In genomic region chr1:22736496-22737088, GRCh38 we compare ENCODE assay signal across 23 cellular contexts. TPM values are rescaled to one million over a fixed set of nuclear protein-coding genes. Genes with fewer than 3 reads are reported as not detected.
DNase-seq lines count a peak whose midpoint lies in the region; ATAC-seq, FAIRE-seq and TF ChIP-seq lines count a peak whose summit lies in the region.
"Had no signal": no experiment of that assay in that cellular context is flagged by ENCODE, and none has a peak within 500 bp of the region (broad histone marks: within the 10 kb centered on the region; RNA-seq: fewer than 3 reads in every experiment).

No MANE protein-coding gene starts in this region.

- in situ Hi-C loops in K562 (cut with MboI), result no loop called here
- in situ Hi-C loops in transverse colon (cut with MboI; ENCODE audit: low pct_ligation_motif_present in 1 of 4, low pct_unique_long_range_greater_than_20kb in 1 of 4, low sequenced_read_pairs in 3 of 4), result no loop called here
- in situ Hi-C loops in GM23248 (cut with MboI), result no loop called here

- peak overlapping the region; percentile 3 to 23 for H2BK12ac ChIP-seq in mesenchymal stem cell (ENCODE audit: low read length in 2 of 2)

- H2AFZ ChIP-seq in K562 (ENCODE audit: low read depth, low read length), result no peak overlapping the region
- no peak overlapping the region for H2AFZ ChIP-seq in mesenchymal stem cell (ENCODE audit: low read depth, low read length)
- H2AFZ ChIP-seq in GM23248, result no peak overlapping the region

- H3K27me3 ChIP-seq in cardiac muscle cell (no peaks in the 10 kb centered on the region), heart right ventricle (peaks cover 0 to 26% (median 21%) of the 10 kb centered on the region in 7 donors), K562 (ENCODE audit: control insufficient read depth in 2 of 2, insufficient read depth in 2 of 2, low read length in 2 of 2) (peaks cover 31 to 53% of the 10 kb centered on the region in 2 experiments), mesenchymal stem cell (ENCODE audit: control insufficient read depth in 1 of 2, insufficient read depth in 1 of 2, low read length in 2 of 2) (peaks cover 0 to 7% of the 10 kb centered on the region in 2 experiments), transverse colon (no peaks in the 10 kb centered on the region), GM23248 (replicated peaks; ENCODE audit: insufficient read depth) (no peaks in the 10 kb centered on the region)

- H3K27ac ChIP-seq in cardiac muscle cell (peak overlapping the region; percentile 24), heart right ventricle (no peak overlapping the region), K562 (ENCODE audit: extremely low read depth, low read depth, low read length) (no peak overlapping the region), mesenchymal stem cell (ENCODE audit: low read length, poor library complexity, severe bottlenecking) (no peak overlapping the region), transverse colon (peak overlapping the region in 3 of 4 donors; percentile 34 to 48 (median 42)), GM23248 (no peak overlapping the region)
- H3K27ac ChIP-seq: KMS-11 had no signal

- FAIRE-seq in K562 (lab: Jason Lieb, UNC), result no peak
- FAIRE-seq: GM18507, HepG2 had no signal

- peaks cover 5% of the 10 kb centered on the region for H3K27me3 Mint-ChIP-seq in activated CD4-positive, alpha-beta memory T cell treated with anti-CD3 and anti-CD28 coated beads, Interleukin-2, amount 10 ng/mL, durations not matched to agents 7 days and 5 days

- TF ChIP-seq CTCF in cardiac muscle cell (IDR thresholded peaks at IDR 0.05; ENCODE audit: low read depth, low read length), result no peak
- no peak for TF ChIP-seq CTCF in heart right ventricle (IDR thresholded peaks at IDR 0.05)
- no peak for TF ChIP-seq CTCF in K562 (IDR thresholded peaks at IDR 0.05 in 2 of 3, conservative IDR thresholded peaks at IDR 0.05 in 1 of 3; ENCODE audit: insufficient read depth in 2 of 3, low read depth in 1 of 3, low read length in 3 of 3)
- no peak for TF ChIP-seq CTCF in transverse colon (IDR thresholded peaks at IDR 0.05)

- no peak for TF ChIP-seq EP300 in K562 (IDR thresholded peaks at IDR 0.05; ENCODE audit: low read length)
- TF ChIP-seq EP300 in transverse colon (IDR thresholded peaks at IDR 0.05; ENCODE audit: low read depth), result no peak

- peak overlapping the region; percentile 73 for H2AK5ac ChIP-seq in mesenchymal stem cell (ENCODE audit: low read length, severe bottlenecking)

- peak overlapping the region in 1 of 2 experiments; percentile 65; a peak in 1 of 4 replicates for H3K9ac ChIP-seq in K562 (ENCODE audit: insufficient read depth in 1 of 2, low read depth in 2 of 2, low read length in 2 of 2)
- no peak overlapping the region for H3K9ac ChIP-seq in mesenchymal stem cell (ENCODE audit: low read length)
- no peak overlapping the region for H3K9ac ChIP-seq in GM23248
- H3K9ac ChIP-seq: KMS-11 had no signal

- H3K4me2 ChIP-seq in K562 (ENCODE audit: insufficient read depth, low read length) (no peak overlapping the region), mesenchymal stem cell (ENCODE audit: low read length, poor library complexity, severe bottlenecking) (no peak overlapping the region), GM23248 (ENCODE audit: unreplicated experiment) (no peak overlapping the region)
- H3K4me2 ChIP-seq: KMS-11 had no signal

- intact Hi-C loops in heart right ventricle (cut with DNase I) (no loop called here), K562 (cut with micrococcal nuclease) (no loop called here), transverse colon (cut with DNase I; ENCODE audit: low total_unique reads) (no loop called here), posterior vena cava (cut with DNase I) (no loop called here)

- H4K20me1 ChIP-seq in K562 (replicated peaks; ENCODE audit: control insufficient read depth, insufficient read depth, low read length) (peaks cover 9% of the 10 kb centered on the region; the same call in 1 of the 2 replicates), GM23248 (ENCODE audit: insufficient read depth) (no peaks in the 10 kb centered on the region)

- peak overlapping the region; percentile 73 for H2BK15ac ChIP-seq in mesenchymal stem cell (ENCODE audit: low read depth, poor library complexity, severe bottlenecking)

- H3K18ac ChIP-seq in mesenchymal stem cell (ENCODE audit: low read depth in 1 of 2, low read length in 2 of 2), result peak overlapping the region; percentile 23 to 54

- H3K4me1 ChIP-seq in cardiac muscle cell (ENCODE audit: low read depth) (peaks cover 25% of the 10 kb centered on the region), heart right ventricle (peaks cover 0 to 29% (median 0%) of the 10 kb centered on the region in 9 donors), K562 (replicated peaks in 1 of 2; ENCODE audit: control insufficient read depth in 2 of 2, insufficient read depth in 2 of 2, low read length in 2 of 2) (peaks cover 0 to 6% of the 10 kb centered on the region in 2 experiments; a peak in 2 of 5 replicates), mesenchymal stem cell (ENCODE audit: control insufficient read depth, insufficient read depth, low read depth, low read length) (peaks cover 37% of the 10 kb centered on the region), transverse colon (peaks cover 0 to 11% (median 0%) of the 10 kb centered on the region in 4 donors), GM23248 (ENCODE audit: insufficient read depth) (peaks cover 26% of the 10 kb centered on the region)

- no peak overlapping the region for H3K27ac Mint-ChIP-seq in activated CD4-positive, alpha-beta memory T cell treated with anti-CD3 and anti-CD28 coated beads, Interleukin-2, amount 10 ng/mL, durations not matched to agents 7 days and 5 days
- H3K27ac Mint-ChIP-seq: CD8-positive, alpha-beta T cell had no signal

- H3K4me3 ChIP-seq in cardiac muscle cell (no peak overlapping the region), heart right ventricle (no peak overlapping the region), K562 (no peak overlapping the region), mesenchymal stem cell (ENCODE audit: insufficient read depth in 1 of 2, low read depth in 1 of 2, low read length in 2 of 2) (no peak overlapping the region), transverse colon (no peak overlapping the region), GM23248 (no peak overlapping the region)

- no peaks in the 10 kb centered on the region for H3K9me2 ChIP-seq in GM23248 (ENCODE audit: insufficient read depth)

- no peaks in the 10 kb centered on the region for H3K9me3 Mint-ChIP-seq in activated CD4-positive, alpha-beta memory T cell treated with anti-CD3 and anti-CD28 coated beads, Interleukin-2, amount 10 ng/mL, durations not matched to agents 7 days and 5 days
- H3K9me3 Mint-ChIP-seq: CD8-positive, alpha-beta T cell; HFFc6 had no signal

- H2BK5ac ChIP-seq in mesenchymal stem cell (ENCODE audit: low read depth, low read length, poor library complexity, severe bottlenecking), result no peak overlapping the region

- peaks cover 16% of the 10 kb centered on the region for H3K79me1 ChIP-seq in mesenchymal stem cell (replicated peaks; ENCODE audit: low read length, poor library complexity, severe bottlenecking)

- no peaks in the 10 kb centered on the region for H3K9me1 ChIP-seq in K562 (ENCODE audit: control insufficient read depth, insufficient read depth, low read length)

- H3K4me3 Mint-ChIP-seq in activated CD4-positive, alpha-beta memory T cell treated with anti-CD3 and anti-CD28 coated beads, Interleukin-2, amount 10 ng/mL, durations not matched to agents 7 days and 5 days, result no peak overlapping the region
- H3K4me3 Mint-ChIP-seq: CD8-positive, alpha-beta T cell; HFFc6 had no signal

- no peaks in the 10 kb centered on the region for H3K36me3 ChIP-seq in cardiac muscle cell
- no peaks in the 10 kb centered on the region for H3K36me3 ChIP-seq in heart right ventricle
- H3K36me3 ChIP-seq in K562 (ENCODE audit: control insufficient read depth, insufficient read depth, low read length), result no peaks in the 10 kb centered on the region
- peaks cover 0 to 8% of the 10 kb centered on the region in 2 experiments for H3K36me3 ChIP-seq in mesenchymal stem cell (ENCODE audit: control insufficient read depth in 1 of 2, insufficient read depth in 2 of 2, low read depth in 1 of 2, low read length in 2 of 2)
- no peaks in the 10 kb centered on the region for H3K36me3 ChIP-seq in transverse colon
- H3K36me3 ChIP-seq in GM23248 (ENCODE audit: low read depth), result no peaks in the 10 kb centered on the region

- no TSS peak for BruUV-seq in K562 (replicated peaks; lab: Mats Ljungman, UMichigan)

- TF ChIP-seq POLR2A in K562 (conservative IDR thresholded peaks at IDR 0.05) (no peak), transverse colon (IDR thresholded peaks at IDR 0.05) (no peak)

- DNase-seq in cardiac muscle cell (ENCODE audit: low read depth in 1 of 2, low spot score in 1 of 2) (no peak), heart right ventricle (no peak), K562 (ENCODE audit: extremely low read depth in 1 of 4, low spot score in 3 of 4) (peak in 2 of 4 experiments; percentile 44 to 46), mesenchymal stem cell (no peak), transverse colon (no peak), posterior vena cava (ENCODE audit: low spot score) (no peak), GM23248 (no peak)
- DNase-seq in activated CD4-positive, alpha-beta memory T cell treated with anti-CD3 and anti-CD28 coated beads, Interleukin-2, amount 10 ng/mL, durations not matched to agents 7 days and 5 days, result no peak
- DNase-seq: 8988T; AML-193; C1 segment of cervical spinal cord; CD8-positive, alpha-beta T cell; HFFc6; NCI-H1105; NCI-H1694; NCI-H2081; NCI-H2171; NCI-H446 treated with DMSO at 0.1 percent for 48 hours; NCI-H526 treated with DMSO at 0.1 percent for 48 hours had no signal

- no peak overlapping the region for H3K23ac ChIP-seq in mesenchymal stem cell (ENCODE audit: low read length in 2 of 2)

- CTCF ChIA-PET in K562 (lab: Yijun Ruan, JAX; ENCODE audit: low intra/inter-chr PET ratio), result no interaction called here
- CTCF ChIA-PET in activated CD4-positive, alpha-beta memory T cell treated with anti-CD3 and anti-CD28 coated beads, Interleukin-2, amount 10 ng/mL, durations not matched to agents 7 days and 5 days (lab: Charles Lee), result interaction anchor here (1.1 kb wide), 1 partner anchor 9 kb away, joined by 4 read pairs; no protein-coding TSS in a partner anchor

- peaks cover 10% of the 10 kb centered on the region; the same call in 1 of the 2 replicates for H3F3A ChIP-seq in GM23248 (ENCODE audit: insufficient read depth)

- peak overlapping the region; percentile 40 for H2BK120ac ChIP-seq in mesenchymal stem cell (ENCODE audit: low read depth, low read length)

- H4K91ac ChIP-seq in mesenchymal stem cell (ENCODE audit: low read length), result peak overlapping the region; percentile 56

- POLR2A ChIA-PET in K562 (lab: Yijun Ruan, JAX), result interaction anchor here (0.9 to 1.0 kb wide), 3 partner anchors 10 to 32 kb away, joined by 3 to 4 read pairs (median 4); no protein-coding TSS in a partner anchor
- POLR2A ChIA-PET in activated CD4-positive, alpha-beta memory T cell treated with anti-CD3 and anti-CD28 coated beads, Interleukin-2, amount 10 ng/mL, durations not matched to agents 7 days and 5 days (lab: Charles Lee), result no interaction called here

- H3K4ac ChIP-seq in mesenchymal stem cell (ENCODE audit: low read depth in 1 of 2, low read length in 2 of 2), result no peak overlapping the region

- H3K36me3 Mint-ChIP-seq in activated CD4-positive, alpha-beta memory T cell treated with anti-CD3 and anti-CD28 coated beads, Interleukin-2, amount 10 ng/mL, durations not matched to agents 7 days and 5 days (ENCODE audit: low read depth), result no peaks in the 10 kb centered on the region
- H3K36me3 Mint-ChIP-seq: CD8-positive, alpha-beta T cell had no signal

- peak overlapping the region; percentile 32 for H4K8ac ChIP-seq in mesenchymal stem cell (ENCODE audit: low read length)

- ATAC-seq in heart right ventricle, result no peak
- peak; percentile 33; the same call in 2 of the 3 replicates for ATAC-seq in K562
- ATAC-seq: CD8-positive, alpha-beta T cell; HepG2; Right ventricle myocardium inferior had no signal

- no peaks in the 10 kb centered on the region for H3K4me1 Mint-ChIP-seq in activated CD4-positive, alpha-beta memory T cell treated with anti-CD3 and anti-CD28 coated beads, Interleukin-2, amount 10 ng/mL, durations not matched to agents 7 days and 5 days

- no peak overlapping the region for H3K14ac ChIP-seq in mesenchymal stem cell (ENCODE audit: low read length in 2 of 2)

- H3K79me2 ChIP-seq in K562 (ENCODE audit: control insufficient read depth, insufficient read depth, low read length) (no peaks in the 10 kb centered on the region), GM23248 (ENCODE audit: insufficient read depth) (no peaks in the 10 kb centered on the region)

- 75 to 79% methylated on average over 23 of the region's 23 CpGs for WGBS in heart right ventricle, 2 donors
- WGBS in K562 (ENCODE audit: insufficient coverage, low coverage, missing lambda C conversion rate), result 20% methylated on average over 18 of the region's 23 CpGs
- 91% methylated on average over 23 of the region's 23 CpGs for WGBS in mesenchymal stem cell
- WGBS in transverse colon (ENCODE audit: low coverage in 1 of 2), 2 donors, result 87% methylated on average over 23 of the region's 23 CpGs; no CpG with 5 or more reads in 1 of the 2 donors
- WGBS in GM23248 (ENCODE audit: low coverage in 1 of 2, low lambda C conversion rate in 2 of 2, missing lambda C conversion rate in 2 of 2), 2 experiments, result 85% methylated on average over 20 to 21 of the region's 23 CpGs

- no peaks in the 10 kb centered on the region for H3K9me3 ChIP-seq in cardiac muscle cell (ENCODE audit: low read depth)
- H3K9me3 ChIP-seq in heart right ventricle, result no peaks in the 10 kb centered on the region
- H3K9me3 ChIP-seq in K562 (replicated peaks; ENCODE audit: control insufficient read depth, insufficient read depth, low read depth, low read length), result no peaks in the 10 kb centered on the region
- H3K9me3 ChIP-seq in mesenchymal stem cell (ENCODE audit: control insufficient read depth, low read length), result no peaks in the 10 kb centered on the region
- H3K9me3 ChIP-seq in transverse colon, result no peaks in the 10 kb centered on the region
- H3K9me3 ChIP-seq in GM23248 (ENCODE audit: low read depth), result no peaks in the 10 kb centered on the region

- TF ChIP-seq RAD21 in K562 (CRISPR knock-in tag; conservative IDR thresholded peaks at IDR 0.05 in 1 of 2, IDR thresholded peaks at IDR 0.05 in 1 of 2), result no peak

RNA-seq across cellular contexts. Expression of gene EPHB2, which starts 26.0 kb away (rescaled TPM):
- total RNA-seq in cardiac muscle cell (58.2 and 96.3 TPM in 2 replicates), heart right ventricle (1 to 10 TPM in 4 of 10 donors, under 1 TPM in 6; 0.34 to 5.0 (median 0.85) TPM), K562 (2014; rRNA removed) (not detected in 2 replicates), K562 (2014; rRNA removed; fragmentation: Illumina TruSeq; extraction: Trizol) (not detected in 2 replicates), K562 (2015; rRNA removed; fragmentation: Illumina TruSeq; extraction: Trizol) (not detected in 2 replicates), K562 (2021) (not detected in 2 replicates), transverse colon (100 to 1,000 TPM in 1 of 4 donors, 10 to 100 TPM in 2, 1 to 10 TPM in 1; 3.0 to 152 (median 27.9) TPM), posterior vena cava (10 to 100 TPM; 11.4 to 17.4 TPM)
- polyA plus RNA-seq in cardiac muscle cell (38.8 and 58.8 TPM in 2 replicates), heart right ventricle (1 to 10 TPM in 1 of 2 donors, under 1 TPM in 1; 0.15 to 1.5 TPM), K562 (2011; rRNA removed) (0.05 TPM in 1 of 2 replicates, not detected in the other), K562 (2014; fragmentation: Illumina TruSeq; extraction: Trizol) (not detected in 2 replicates), K562 (2014; fragmentation: Nextera tagmentation; extraction: Ambion mirVana) (not detected), K562 (2014; rRNA removed) (not detected in 2 replicates), GM23248 (2016; fragmentation: Nextera tagmentation; extraction: Ambion mirVana) (1.0 and 2.0 TPM in 2 replicates)
- total RNA-seq in K562 (2011; cell fraction: chromatin; rRNA removed; ENCODE audit: low replicate concordance), result 0.23 TPM in 1 of 2 replicates, not detected in the other
- not detected in 2 replicates for total RNA-seq in K562 (2011; cell fraction: nucleolus; rRNA removed)
- total RNA-seq in K562 (2011; cell fraction: nucleoplasm; rRNA removed), result not detected in 2 replicates
- polyA plus RNA-seq in K562 (2011; cell fraction: cytosol; rRNA removed), result 0.03 TPM in 1 of 2 replicates, not detected in the other
- not detected in 2 replicates for polyA plus RNA-seq in K562 (2011; cell fraction: nucleus; rRNA removed)
- 0.03 and 0.18 TPM in 2 replicates for polyA plus RNA-seq in K562 (2012)
- not detected in 2 replicates for polyA minus RNA-seq in K562 (2011; rRNA and poly(A)+ RNA removed)
- not detected in 2 replicates for polyA minus RNA-seq in K562 (2011; cell fraction: cytosol; rRNA and poly(A)+ RNA removed)
- polyA minus RNA-seq in K562 (2011; cell fraction: nucleus; rRNA and poly(A)+ RNA removed), result not detected in 2 replicates
- 30.7 TPM for polyA plus RNA-seq in mesenchymal stem cell (2013, experiment 1 of 2)
- polyA plus RNA-seq in mesenchymal stem cell (2013, experiment 2 of 2), result 31.2 TPM
- not detected for total RNA-seq in activated CD4-positive, alpha-beta memory T cell treated with anti-CD3 and anti-CD28 coated beads, Interleukin-2, amount 10 ng/mL, durations not matched to agents 7 days and 5 days
- 5.1 and 9.0 TPM in 2 replicates for total RNA-seq in GM23248 (2014; rRNA removed; shearing (Covaris generic))
- total RNA-seq: CD8-positive, alpha-beta T cell had no signal

Comparison
In these comparisons a context has a peak if more than half of its experiments do, and no peak if none do; other contexts are left out.
1. H3K27ac ChIP-seq: peak in cardiac muscle cell (single experiment) and transverse colon (3 of 4); none in heart right ventricle (0 of 10), K562 (single experiment), mesenchymal stem cell (single experiment) and GM23248 (single experiment).